Comparison of ENCODE assay signal across 32 cellular contexts in genomic region chr10:30556189-30556588, GRCh38.
DNase-seq lines count a peak whose midpoint lies in the region; ATAC-seq, FAIRE-seq and TF ChIP-seq lines count a peak whose summit lies in the region.
"Had no signal": no experiment of that assay in that cellular context is flagged by ENCODE, and none has a peak within 500 bp of the region (broad histone marks: within the 10 kb centered on the region; RNA-seq: fewer than 3 reads in every experiment).

No MANE protein-coding gene starts in this region.

- FAIRE-seq in small intestine (lab: Jason Lieb, UNC) = no peak
- FAIRE-seq: D721Med, GM19239 had no signal

- intact Hi-C loops in CD14-positive monocyte (cut with micrococcal nuclease) = loop anchor here in 1 of 2 donors (2.0 kb wide), 1 partner anchor 13 kb away; no protein-coding TSS in a partner anchor
- intact Hi-C loops in dendritic cell treated with granulocyte-macrophage colony-stimulating factor and Interleukin-4, amounts not matched to agents 40 ng/mL and 50 ng/mL, for 4 days (cut with micrococcal nuclease) = no loop called here

- H3K36me3 ChIP-seq in neural progenitor cell (no peaks in the 10 kb centered on the region), HAP-1 (replicated peaks) (no peaks in the 10 kb centered on the region), small intestine (ENCODE audit: control insufficient read depth in 2 of 2, insufficient read depth in 2 of 2, low read length in 2 of 2) (no peaks in the 10 kb centered on the region)
- H3K36me3 ChIP-seq: brain microvascular endothelial cell, gastrocnemius medialis, prostate gland, SJCRH30, transverse colon had no signal

- peaks cover 0 to 2% (median 0%) of the 10 kb centered on the region in 7 donors for H3K9me3 Mint-ChIP-seq in CD14-positive monocyte
- peaks cover 9% of the 10 kb centered on the region for H3K9me3 Mint-ChIP-seq in dendritic cell treated with granulocyte-macrophage colony-stimulating factor and Interleukin-4, amounts not matched to agents 40 ng/mL and 50 ng/mL, for 4 days
- no peaks in the 10 kb centered on the region for H3K9me3 Mint-ChIP-seq in neural progenitor cell
- H3K9me3 Mint-ChIP-seq: activated T-helper 17 cell treated with anti-CD3 and anti-CD28 coated beads, Interleukin-2, amount 50 U/mL, for 72 hours; memory B cell had no signal

- no peak overlapping the region for H3K9ac ChIP-seq in neural progenitor cell

- DNase-seq in CD14-positive monocyte (ENCODE audit: low spot score) (no peak), NOMO-1 treated with DMSO at 0.1 percent for 48 hours (lab: John Stamatoyannopoulos, UW; ENCODE audit: unreplicated experiment) (peak; percentile 25), neural progenitor cell (ENCODE audit: low spot score) (no peak), germinal center (ENCODE audit: low spot score) (no peak), HAP-1 (ENCODE audit: low spot score in 2 of 2) (no peak), small intestine (no peak)
- DNase-seq: activated CD4-positive, alpha-beta T cell treated with anti-CD3 and anti-CD28 coated beads for 4 hours; activated CD8-positive, alpha-beta T cell treated with anti-CD3 and anti-CD28 coated beads, Interleukin-2, amount 10 ng/mL, durations not matched to agents 7 days and 5 days; activated naive CD4-positive, alpha-beta T cell treated with anti-CD3 and anti-CD28 coated beads, Interleukin-2, amount 50 U/mL, for 16 hours; amygdala; brain microvascular endothelial cell; C1 segment of cervical spinal cord; DND-41; gastrocnemius medialis; KBM-7; NCI-H1417 treated with DMSO at 0.1 percent for 48 hours; NCI-H2081 treated with DMSO at 0.1 percent for 48 hours; NCI-H345; SJCRH30; stimulated activated CD4-positive, alpha-beta T cell treated with anti-CD3 and anti-CD28 coated beads, Interleukin-4, amount 100 ng/mL, for 24 hours; T-helper 9 cell; transverse colon had no signal

- H3K79me2 ChIP-seq in neural progenitor cell (ENCODE audit: low read depth) = no peaks in the 10 kb centered on the region
- H3K79me2 ChIP-seq: hepatocyte had no signal

- no peak for ATAC-seq in SK-N-SH treated with all-trans-retinoic acid at 6 μM for 48 hours
- ATAC-seq: activated CD8-positive, alpha-beta T cell treated with anti-CD3 and anti-CD28 coated beads, Interleukin-2, amount 10 ng/mL, durations not matched to agents 7 days and 5 days; activated T-helper 17 cell treated with anti-CD3 and anti-CD28 coated beads, Interleukin-2, amount 50 U/mL, for 72 hours; gastrocnemius medialis; sciatic nerve had no signal

- H3K27me3 ChIP-seq in neural progenitor cell (no peaks in the 10 kb centered on the region), HAP-1 (ENCODE audit: low read depth) (no peaks in the 10 kb centered on the region), small intestine (ENCODE audit: control insufficient read depth in 2 of 2, insufficient read depth in 2 of 2, low read length in 2 of 2) (no peaks in the 10 kb centered on the region)
- H3K27me3 ChIP-seq: brain microvascular endothelial cell, gastrocnemius medialis, hepatocyte, SJCRH30, transverse colon had no signal

- no peak overlapping the region for H3K4me2 ChIP-seq in neural progenitor cell
- H3K4me2 ChIP-seq: hepatocyte had no signal

- H3K27ac Mint-ChIP-seq in CD14-positive monocyte (peak overlapping the region; percentile 85 to 99 (median 97)), neural progenitor cell (peak overlapping the region; percentile 67)
- peak overlapping the region; percentile 97 for H3K27ac Mint-ChIP-seq in dendritic cell treated with granulocyte-macrophage colony-stimulating factor and Interleukin-4, amounts not matched to agents 40 ng/mL and 50 ng/mL, for 4 days
- H3K27ac Mint-ChIP-seq: activated CD8-positive, alpha-beta T cell treated with anti-CD3 and anti-CD28 coated beads, Interleukin-2, amount 10 ng/mL, durations not matched to agents 7 days and 5 days; activated T-helper 17 cell treated with anti-CD3 and anti-CD28 coated beads, Interleukin-2, amount 50 U/mL, for 72 hours; memory B cell had no signal

- H3K9me3 ChIP-seq in neural progenitor cell (ENCODE audit: low read depth) = no peaks in the 10 kb centered on the region
- H3K9me3 ChIP-seq in HAP-1 = no peaks in the 10 kb centered on the region
- H3K9me3 ChIP-seq in small intestine (ENCODE audit: control insufficient read depth, low read depth) = no peaks in the 10 kb centered on the region
- H3K9me3 ChIP-seq: gastrocnemius medialis, prostate gland, SJCRH30, transverse colon had no signal

- H3K27ac ChIP-seq in neural progenitor cell (no peak overlapping the region), small intestine (ENCODE audit: low read depth in 1 of 2, low read length in 1 of 2) (no peak overlapping the region)
- H3K27ac ChIP-seq: brain microvascular endothelial cell, hepatocyte, prostate gland, SJCRH30, transverse colon, VCaP had no signal

- in situ Hi-C loops in HAP-1 (cut with MboI; ENCODE audit: low sequenced_read_pairs) = no loop called here

- H3K4me1 Mint-ChIP-seq in CD14-positive monocyte = peaks cover 78% of the 10 kb centered on the region
- peaks cover 66% of the 10 kb centered on the region for H3K4me1 Mint-ChIP-seq in dendritic cell treated with granulocyte-macrophage colony-stimulating factor and Interleukin-4, amounts not matched to agents 40 ng/mL and 50 ng/mL, for 4 days (ENCODE audit: low read depth)
- H3K4me1 Mint-ChIP-seq in neural progenitor cell = peaks cover 44% of the 10 kb centered on the region
- H3K4me1 Mint-ChIP-seq: activated T-helper 17 cell treated with anti-CD3 and anti-CD28 coated beads, Interleukin-2, amount 50 U/mL, for 72 hours had no signal

- H3K27me3 Mint-ChIP-seq in CD14-positive monocyte (ENCODE audit: low read depth in 3 of 3) (peaks cover 0 to 3% (median 2%) of the 10 kb centered on the region in 3 donors), neural progenitor cell (ENCODE audit: insufficient read depth, low read depth) (no peaks in the 10 kb centered on the region)
- no peaks in the 10 kb centered on the region for H3K27me3 Mint-ChIP-seq in dendritic cell treated with granulocyte-macrophage colony-stimulating factor and Interleukin-4, amounts not matched to agents 40 ng/mL and 50 ng/mL, for 4 days
- H3K27me3 Mint-ChIP-seq: activated T-helper 17 cell treated with anti-CD3 and anti-CD28 coated beads, Interleukin-2, amount 50 U/mL, for 72 hours had no signal

- peaks cover 25% of the 10 kb centered on the region for H3K4me1 ChIP-seq in neural progenitor cell
- H3K4me1 ChIP-seq in HAP-1 = peaks cover 20% of the 10 kb centered on the region
- H3K4me1 ChIP-seq in small intestine (ENCODE audit: control insufficient read depth in 2 of 2, insufficient read depth in 1 of 2, low read depth in 1 of 2, low read length in 1 of 2) = peaks cover 0 to 6% of the 10 kb centered on the region in 2 donors
- H3K4me1 ChIP-seq: prostate gland, SJCRH30 had no signal

- H4K20me1 ChIP-seq in neural progenitor cell (ENCODE audit: low read depth) = no peaks in the 10 kb centered on the region

- no peaks in the 10 kb centered on the region for H3K36me3 Mint-ChIP-seq in CD14-positive monocyte
- peaks cover 6% of the 10 kb centered on the region for H3K36me3 Mint-ChIP-seq in dendritic cell treated with granulocyte-macrophage colony-stimulating factor and Interleukin-4, amounts not matched to agents 40 ng/mL and 50 ng/mL, for 4 days (ENCODE audit: low read depth)
- no peaks in the 10 kb centered on the region for H3K36me3 Mint-ChIP-seq in neural progenitor cell
- H3K36me3 Mint-ChIP-seq: memory B cell had no signal

- WGBS in small intestine, 3 donors = 88 to 90% (median 90%) methylated on average over 1 of the region's 1 CpG

- no peak overlapping the region for H3K4me3 ChIP-seq in neural progenitor cell
- no peak overlapping the region for H3K4me3 ChIP-seq in HAP-1
- no peak overlapping the region for H3K4me3 ChIP-seq in small intestine (ENCODE audit: low read depth in 1 of 2, low read length in 2 of 2)
- H3K4me3 ChIP-seq: gastrocnemius medialis, hepatocyte, prostate gland, SJCRH30, transverse colon had no signal

- TF ChIP-seq CTCF in CD14-positive monocyte (IDR thresholded peaks at IDR 0.05) (no peak), neural progenitor cell (IDR thresholded peaks at IDR 0.05) (no peak)

- no peak overlapping the region for H2AFZ ChIP-seq in neural progenitor cell (replicated peaks)
- H2AFZ ChIP-seq: hepatocyte had no signal

- H3K4me3 Mint-ChIP-seq in CD14-positive monocyte = peak overlapping the region in 1 of 2 donors; percentile 80
- H3K4me3 Mint-ChIP-seq in dendritic cell treated with granulocyte-macrophage colony-stimulating factor and Interleukin-4, amounts not matched to agents 40 ng/mL and 50 ng/mL, for 4 days = no peak overlapping the region
- peak overlapping the region; percentile 41 for H3K4me3 Mint-ChIP-seq in neural progenitor cell
- H3K4me3 Mint-ChIP-seq: activated CD8-positive, alpha-beta T cell treated with anti-CD3 and anti-CD28 coated beads, Interleukin-2, amount 10 ng/mL, durations not matched to agents 7 days and 5 days; activated T-helper 17 cell treated with anti-CD3 and anti-CD28 coated beads, Interleukin-2, amount 50 U/mL, for 72 hours; memory B cell had no signal

- H3F3A ChIP-seq in neural progenitor cell (ENCODE audit: low read depth) = peaks cover 24% of the 10 kb centered on the region

TF ChIP-seq in SK-N-SH treated with all-trans-retinoic acid at 6 μM for 48 hours, 23 proteins besides CTCF, POLR2A, EP300 and RAD21 (continues in another document):
- no peak for TF ChIP-seq POU6F1 (CRISPR knock-in tag; IDR thresholded peaks at IDR 0.05; ENCODE audit: borderline replicate concordance, low read depth)
- TF ChIP-seq TOX (CRISPR knock-in tag; IDR thresholded peaks at IDR 0.05; ENCODE audit: borderline replicate concordance) = no peak
- no peak for TF ChIP-seq ZFP3 (CRISPR knock-in tag; IDR thresholded peaks at IDR 0.05)
- no peak for TF ChIP-seq BACH2 (CRISPR knock-in tag; IDR thresholded peaks at IDR 0.05; ENCODE audit: borderline replicate concordance)
